ENCODE assay signal across 12 cellular contexts in the genomic region with DNA sequence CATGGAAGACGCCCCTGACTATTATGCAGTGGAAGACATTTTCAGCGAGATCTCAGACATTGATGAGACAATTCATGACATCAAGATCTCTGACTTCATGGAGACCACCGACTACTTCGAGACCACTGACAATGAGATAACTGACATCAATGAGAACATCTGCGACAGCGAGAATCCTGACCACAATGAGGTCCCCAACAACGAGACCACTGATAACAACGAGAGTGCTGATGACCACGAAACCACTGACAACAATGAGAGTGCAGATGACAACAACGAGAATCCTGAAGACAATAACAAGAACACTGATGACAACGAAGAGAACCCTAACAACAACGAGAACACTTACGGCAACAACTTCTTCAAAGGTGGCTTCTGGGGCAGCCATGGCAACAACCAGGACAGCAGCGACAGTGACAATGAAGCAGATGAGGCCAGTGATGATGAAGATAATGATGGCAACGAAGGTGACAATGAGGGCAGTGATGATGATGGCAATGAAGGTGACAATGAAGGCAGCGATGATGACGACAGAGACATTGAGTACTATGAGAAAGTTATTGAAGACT. TPM values are rescaled to one million over a fixed set of nuclear protein-coding genes. Genes with fewer than 3 reads are reported as not detected.
A peak's percentile ranks its signal among the peaks of the same experiment; 100 is the strongest.
DNase-seq lines count a peak whose midpoint lies in the region; ATAC-seq and TF ChIP-seq lines count a peak whose summit lies in the region.
"Had no signal": no experiment of that assay in that cellular context is flagged by ENCODE, and none has a peak within 500 bp of the region (broad histone marks: within the 10 kb centered on the region; RNA-seq: fewer than 3 reads in every experiment).

No MANE protein-coding gene starts in this region.

- TF ChIP-seq POLR2A in heart left ventricle (IDR thresholded peaks at IDR 0.05) (no peak), tibial nerve (IDR thresholded peaks at IDR 0.05) (no peak)

- H3K27me3 ChIP-seq in left ventricle myocardium inferior (ENCODE audit: low read depth) (no peaks in the 10 kb centered on the region), heart left ventricle (peaks cover 0 to 5% (median 0%) of the 10 kb centered on the region in 9 donors), layer of hippocampus (ENCODE audit: control insufficient read depth, insufficient read depth, low read length) (no peaks in the 10 kb centered on the region), tibial nerve (peaks cover 0 to 11% of the 10 kb centered on the region in 2 donors)

- TF ChIP-seq EP300 in tibial nerve (IDR thresholded peaks at IDR 0.05): no peak

- peaks cover 54% of the 10 kb centered on the region for H3K4me1 ChIP-seq in left ventricle myocardium inferior
- H3K4me1 ChIP-seq in heart left ventricle: peaks cover 0 to 31% (median 8%) of the 10 kb centered on the region in 12 donors
- H3K4me1 ChIP-seq in tibial nerve: peaks cover 0 to 43% (median 9%) of the 10 kb centered on the region in 4 donors

- H3K36me3 ChIP-seq in left ventricle myocardium inferior (peaks cover 16% of the 10 kb centered on the region), heart left ventricle (peaks cover 0 to 28% (median 7%) of the 10 kb centered on the region in 9 donors), tibial nerve (peaks cover 0 to 11% (median 0%) of the 10 kb centered on the region in 3 donors)

- WGBS in heart left ventricle, 4 donors: 81 to 88% (median 84%) methylated on average over 17 of the region's 17 CpGs
- 71 to 85% methylated on average over 13 to 17 of the region's 17 CpGs for WGBS in tibial nerve, 2 donors

- no peaks in the 10 kb centered on the region for H3K9me3 ChIP-seq in left ventricle myocardium inferior (replicated peaks)
- H3K9me3 ChIP-seq in heart left ventricle: no peaks in the 10 kb centered on the region
- H3K9me3 ChIP-seq in tibial nerve: no peaks in the 10 kb centered on the region

- TF ChIP-seq CTCF in left ventricle myocardium inferior (IDR thresholded peaks at IDR 0.05; ENCODE audit: borderline replicate concordance) (no peak), heart left ventricle (IDR thresholded peaks at IDR 0.05) (no peak), tibial nerve (IDR thresholded peaks at IDR 0.05) (no peak)

- H3K27ac Mint-ChIP-seq in activated naive CD4-positive, alpha-beta T cell treated with anti-CD3 and anti-CD28 coated beads, Interleukin-2, amount 50 U/mL, for 72 hours: peak overlapping the region; percentile 75 to 96

- H3K4me3 ChIP-seq in left ventricle myocardium inferior (no peak overlapping the region), heart left ventricle (no peak overlapping the region), tibial nerve (peak overlapping the region in 1 of 4 donors; percentile 83)

- peaks cover 38% of the 10 kb centered on the region in 2 donors for H3K36me3 Mint-ChIP-seq in activated naive CD4-positive, alpha-beta T cell treated with anti-CD3 and anti-CD28 coated beads, Interleukin-2, amount 50 U/mL, for 72 hours

- peak overlapping the region; percentile 88 for H3K27ac ChIP-seq in left ventricle myocardium inferior (replicated peaks)
- peak overlapping the region in 3 of 12 donors; percentile 33 to 94 (median 93) for H3K27ac ChIP-seq in heart left ventricle
- H3K27ac ChIP-seq in layer of hippocampus (ENCODE audit: low read depth, low read length): peak overlapping the region; percentile 50
- peak overlapping the region; percentile 63 to 98 (median 96) for H3K27ac ChIP-seq in tibial nerve

- intact Hi-C loops in left ventricle myocardium inferior (cut with micrococcal nuclease) (no loop called here), heart left ventricle (cut with DNase I) (loop anchor here in 1 of 10 donors (10.0 kb wide), 1 partner anchor 139 kb away; a partner anchor contains a TSS)

- no peak for ATAC-seq in heart left ventricle
- no peak for ATAC-seq in activated naive CD4-positive, alpha-beta T cell treated with anti-CD3 and anti-CD28 coated beads, Interleukin-2, amount 50 U/mL, for 72 hours
- no peak for ATAC-seq in GM18868 (IDR thresholded peaks at IDR 0.05; ENCODE audit: unreplicated experiment)
- ATAC-seq in SK-N-SH treated with all-trans-retinoic acid at 6 μM for 48 hours: no peak

- no peak for DNase-seq in left ventricle myocardium inferior
- no peak for DNase-seq in heart left ventricle
- DNase-seq in activated naive CD4-positive, alpha-beta T cell treated with anti-CD3 and anti-CD28 coated beads, Interleukin-2, amount 50 U/mL, for 72 hours (ENCODE audit: low spot score in 2 of 2): no peak
- DNase-seq in tibial nerve (ENCODE audit: low spot score in 2 of 2): no peak
- DNase-seq in EL: no peak
- DNase-seq: activated CD4-positive, CD25-positive, alpha-beta regulatory T cell treated with anti-CD3 and anti-CD28 coated beads, Interleukin-2, amount 50 U/mL, for 72 hours; activated gamma-delta T cell treated with Interleukin-2 at 50 U/mL for 16 hours; NCI-H2171 treated with DMSO at 0.1 percent for 48 hours; stimulated activated CD4-positive, alpha-beta T cell treated with anti-CD3 and anti-CD28 coated beads, Interleukin-15, amount 100 ng/mL, for 24 hours had no signal

- H3K9me3 Mint-ChIP-seq in activated naive CD4-positive, alpha-beta T cell treated with anti-CD3 and anti-CD28 coated beads, Interleukin-2, amount 50 U/mL, for 72 hours: no peaks in the 10 kb centered on the region

TF ChIP-seq in SK-N-SH treated with all-trans-retinoic acid at 6 μM for 48 hours, 23 proteins besides CTCF, POLR2A, EP300 and RAD21 (continues in another document):
- TF ChIP-seq ISL1 (CRISPR knock-in tag; IDR thresholded peaks at IDR 0.05) (no peak), SNAI2 (CRISPR knock-in tag; IDR thresholded peaks at IDR 0.05) (no peak), PPARA (CRISPR knock-in tag; IDR thresholded peaks at IDR 0.05; ENCODE audit: borderline replicate concordance) (no peak), ZC3H10 (CRISPR knock-in tag; IDR thresholded peaks at IDR 0.05) (no peak), ZFP3 (CRISPR knock-in tag; IDR thresholded peaks at IDR 0.05) (no peak), ZNF70 (CRISPR knock-in tag; IDR thresholded peaks at IDR 0.05) (no peak), ARNTL (CRISPR knock-in tag; IDR thresholded peaks at IDR 0.05; ENCODE audit: borderline replicate concordance, low read depth) (no peak), GLIS3 (CRISPR knock-in tag; IDR thresholded peaks at IDR 0.05) (no peak), RARB (CRISPR knock-in tag; IDR thresholded peaks at IDR 0.05) (no peak), ZNF565 (CRISPR knock-in tag; conservative IDR thresholded peaks at IDR 0.05; ENCODE audit: low read depth) (no peak)
- TF ChIP-seq, protein P1, sequence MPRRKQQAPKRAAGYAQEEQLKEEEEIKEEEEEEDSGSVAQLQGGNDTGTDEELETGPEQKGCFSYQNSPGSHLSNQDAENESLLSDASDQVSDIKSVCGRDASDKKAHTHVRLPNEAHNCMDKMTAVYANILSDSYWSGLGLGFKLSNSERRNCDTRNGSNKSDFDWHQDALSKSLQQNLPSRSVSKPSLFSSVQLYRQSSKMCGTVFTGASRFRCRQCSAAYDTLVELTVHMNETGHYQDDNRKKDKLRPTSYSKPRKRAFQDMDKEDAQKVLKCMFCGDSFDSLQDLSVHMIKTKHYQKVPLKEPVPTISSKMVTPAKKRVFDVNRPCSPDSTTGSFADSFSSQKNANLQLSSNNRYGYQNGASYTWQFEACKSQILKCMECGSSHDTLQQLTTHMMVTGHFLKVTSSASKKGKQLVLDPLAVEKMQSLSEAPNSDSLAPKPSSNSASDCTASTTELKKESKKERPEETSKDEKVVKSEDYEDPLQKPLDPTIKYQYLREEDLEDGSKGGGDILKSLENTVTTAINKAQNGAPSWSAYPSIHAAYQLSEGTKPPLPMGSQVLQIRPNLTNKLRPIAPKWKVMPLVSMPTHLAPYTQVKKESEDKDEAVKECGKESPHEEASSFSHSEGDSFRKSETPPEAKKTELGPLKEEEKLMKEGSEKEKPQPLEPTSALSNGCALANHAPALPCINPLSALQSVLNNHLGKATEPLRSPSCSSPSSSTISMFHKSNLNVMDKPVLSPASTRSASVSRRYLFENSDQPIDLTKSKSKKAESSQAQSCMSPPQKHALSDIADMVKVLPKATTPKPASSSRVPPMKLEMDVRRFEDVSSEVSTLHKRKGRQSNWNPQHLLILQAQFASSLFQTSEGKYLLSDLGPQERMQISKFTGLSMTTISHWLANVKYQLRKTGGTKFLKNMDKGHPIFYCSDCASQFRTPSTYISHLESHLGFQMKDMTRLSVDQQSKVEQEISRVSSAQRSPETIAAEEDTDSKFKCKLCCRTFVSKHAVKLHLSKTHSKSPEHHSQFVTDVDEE (CRISPR knock-in tag; IDR thresholded peaks at IDR 0.05): no peak
- TF ChIP-seq, protein P2, sequence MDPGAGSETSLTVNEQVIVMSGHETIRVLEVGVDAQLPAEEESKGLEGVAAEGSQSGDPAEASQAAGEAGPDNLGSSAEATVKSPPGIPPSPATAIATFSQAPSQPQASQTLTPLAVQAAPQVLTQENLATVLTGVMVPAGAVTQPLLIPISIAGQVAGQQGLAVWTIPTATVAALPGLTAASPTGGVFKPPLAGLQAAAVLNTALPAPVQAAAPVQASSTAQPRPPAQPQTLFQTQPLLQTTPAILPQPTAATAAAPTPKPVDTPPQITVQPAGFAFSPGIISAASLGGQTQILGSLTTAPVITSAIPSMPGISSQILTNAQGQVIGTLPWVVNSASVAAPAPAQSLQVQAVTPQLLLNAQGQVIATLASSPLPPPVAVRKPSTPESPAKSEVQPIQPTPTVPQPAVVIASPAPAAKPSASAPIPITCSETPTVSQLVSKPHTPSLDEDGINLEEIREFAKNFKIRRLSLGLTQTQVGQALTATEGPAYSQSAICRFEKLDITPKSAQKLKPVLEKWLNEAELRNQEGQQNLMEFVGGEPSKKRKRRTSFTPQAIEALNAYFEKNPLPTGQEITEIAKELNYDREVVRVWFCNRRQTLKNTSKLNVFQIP (CRISPR knock-in tag; IDR thresholded peaks at IDR 0.05; ENCODE audit: borderline replicate concordance, low read depth): no peak

RNA-seq across cellular contexts. Expression of a gene that starts 3.6 kb away (rescaled TPM):
- 37.0 TPM for total RNA-seq in left ventricle myocardium inferior
- total RNA-seq in heart left ventricle: 10 to 100 TPM; 17.7 to 72.0 (median 26.2) TPM
- polyA plus RNA-seq in heart left ventricle: 100 to 1,000 TPM in 1 of 2 donors, 10 to 100 TPM in 1; 29.7 to 167 TPM
- total RNA-seq in activated naive CD4-positive, alpha-beta T cell treated with anti-CD3 and anti-CD28 coated beads, Interleukin-2, amount 50 U/mL, for 72 hours: 10 to 100 TPM; 49.6 to 97.4 TPM
- total RNA-seq in tibial nerve: 100 to 1,000 TPM; 142 to 210 (median 180) TPM

RNA-seq across cellular contexts. Expression of a gene that starts 8.2 kb away (rescaled TPM):
- total RNA-seq in left ventricle myocardium inferior (5.0 TPM), heart left ventricle (1 to 10 TPM; 2.5 to 9.2 (median 6.4) TPM), tibial nerve (10 to 100 TPM; 26.4 to 37.6 (median 32.2) TPM)
- 1 to 10 TPM; 2.5 to 5.9 TPM for polyA plus RNA-seq in heart left ventricle
- total RNA-seq in activated naive CD4-positive, alpha-beta T cell treated with anti-CD3 and anti-CD28 coated beads, Interleukin-2, amount 50 U/mL, for 72 hours: 10 to 100 TPM; 25.1 to 26.0 TPM

RNA-seq across cellular contexts. Expression of a gene that starts 37.2 kb away (rescaled TPM):
- 0.25 TPM for total RNA-seq in left ventricle myocardium inferior
- 1 to 10 TPM in 4 of 9 donors, under 1 TPM in 5; 0.32 to 2.6 (median 0.75) TPM for total RNA-seq in heart left ventricle
- polyA plus RNA-seq in heart left ventricle: under 1 TPM; 0.38 to 0.75 TPM
- total RNA-seq in activated naive CD4-positive, alpha-beta T cell treated with anti-CD3 and anti-CD28 coated beads, Interleukin-2, amount 50 U/mL, for 72 hours: under 1 TPM; 0.11 to 0.14 TPM
- total RNA-seq in tibial nerve: 10 to 100 TPM in 1 of 4 donors, 1 to 10 TPM in 3; 5.4 to 11.0 (median 8.0) TPM
